ENCODE assay signal across 9 cellular contexts in genomic region chr4:76987153-76987562, GRCh38. TPM values are rescaled to one million over a fixed set of nuclear protein-coding genes. Genes with fewer than 3 reads are reported as not detected.
DNase-seq lines count a peak whose midpoint lies in the region; ATAC-seq and TF ChIP-seq lines count a peak whose summit lies in the region.
"Had no signal": no experiment of that assay in that cellular context is flagged by ENCODE, and none has a peak within 500 bp of the region (broad histone marks: within the 10 kb centered on the region; RNA-seq: fewer than 3 reads in every experiment).

No MANE protein-coding gene starts in this region.

- H3K9me3 ChIP-seq in CD8-positive, alpha-beta memory T cell (ENCODE audit: low read length), result no peaks in the 10 kb centered on the region
- H3K9me3 ChIP-seq: tibial artery had no signal

- H3K9me3 Mint-ChIP-seq in CD8-positive, alpha-beta memory T cell, result peaks cover 0 to 2% (median 0%) of the 10 kb centered on the region in 5 donors
- H3K9me3 Mint-ChIP-seq in osteocyte (ENCODE audit: unreplicated experiment), result peaks cover 3% of the 10 kb centered on the region

- no peaks in the 10 kb centered on the region for H3K27me3 ChIP-seq in CD8-positive, alpha-beta memory T cell (ENCODE audit: insufficient read depth, low read length, poor library complexity, severe bottlenecking)
- H3K27me3 ChIP-seq: tibial artery had no signal

- no peaks in the 10 kb centered on the region for H3K36me3 ChIP-seq in CD8-positive, alpha-beta memory T cell (ENCODE audit: insufficient read depth, low read length)
- H3K36me3 ChIP-seq: tibial artery had no signal

- CTCF ChIA-PET in CD8-positive, alpha-beta memory T cell (lab: Charles Lee), result interaction anchor here (0.9 to 1.2 kb wide), 2 partner anchors 34 to 44 kb away, joined by 3 read pairs; no protein-coding TSS in a partner anchor

- H3K4me3 Mint-ChIP-seq in CD8-positive, alpha-beta memory T cell, result peak overlapping the region in 1 of 7 donors; percentile 15
- peak overlapping the region; percentile 70 for H3K4me3 Mint-ChIP-seq in osteocyte (ENCODE audit: unreplicated experiment)

- H3K36me3 Mint-ChIP-seq in CD8-positive, alpha-beta memory T cell, result peaks cover 0 to 1% (median 0%) of the 10 kb centered on the region in 3 donors
- peaks cover 18% of the 10 kb centered on the region for H3K36me3 Mint-ChIP-seq in osteocyte (ENCODE audit: unreplicated experiment)

- ATAC-seq in GM21737 (IDR thresholded peaks at IDR 0.05; ENCODE audit: unreplicated experiment) (no peak), HG02798 (IDR thresholded peaks at IDR 0.05; ENCODE audit: poor library complexity, unreplicated experiment) (no peak), GM19463 (IDR thresholded peaks at IDR 0.05; ENCODE audit: unreplicated experiment) (no peak)

- peaks cover 74 to 92% (median 92%) of the 10 kb centered on the region in 3 donors for H3K4me1 Mint-ChIP-seq in CD8-positive, alpha-beta memory T cell
- H3K4me1 Mint-ChIP-seq in osteocyte (ENCODE audit: unreplicated experiment), result peaks cover 97% of the 10 kb centered on the region

- peaks cover 76% of the 10 kb centered on the region for H3K4me1 ChIP-seq in CD8-positive, alpha-beta memory T cell (ENCODE audit: insufficient read depth, low read length)

- peak overlapping the region in 7 of 8 donors; percentile 25 to 90 (median 57) for H3K27ac Mint-ChIP-seq in CD8-positive, alpha-beta memory T cell
- H3K27ac Mint-ChIP-seq in osteocyte (ENCODE audit: unreplicated experiment), result peak overlapping the region; percentile 92

- no peak overlapping the region for H3K27ac ChIP-seq in CD8-positive, alpha-beta memory T cell (ENCODE audit: low read depth, low read length)

- peak; percentile 33 for TF ChIP-seq CTCF in osteocyte (IDR thresholded peaks at IDR 0.05)

- no peak overlapping the region for H3K4me3 ChIP-seq in CD8-positive, alpha-beta memory T cell (ENCODE audit: low read length)
- H3K4me3 ChIP-seq: tibial artery had no signal

- no peaks in the 10 kb centered on the region for H3K27me3 Mint-ChIP-seq in CD8-positive, alpha-beta memory T cell
- H3K27me3 Mint-ChIP-seq in osteocyte (ENCODE audit: unreplicated experiment), result no peaks in the 10 kb centered on the region

- no peak for DNase-seq in CD8-positive, alpha-beta memory T cell
- peak; percentile 44 for DNase-seq in NCI-H226
- DNase-seq in fibroblast of peridontal ligament (ENCODE audit: extremely low read depth), result peak; percentile 100
- no peak for DNase-seq in osteocyte (ENCODE audit: extremely low spot score, unreplicated experiment)
- no peak for DNase-seq in NCI-H1048 (lab: John Stamatoyannopoulos, UW)

- POLR2A ChIA-PET in CD8-positive, alpha-beta memory T cell (lab: Charles Lee), result no interaction called here

RNA-seq across cellular contexts. Expression of gene SEPTIN11, which starts 37.6 kb away (rescaled TPM):
- total RNA-seq in CD8-positive, alpha-beta memory T cell, result 10 to 100 TPM; 54.3 to 56.8 TPM
- 34.8 TPM for polyA plus RNA-seq in CD8-positive, alpha-beta memory T cell
- 460 and 476 TPM in 2 replicates for total RNA-seq in osteocyte

Comparison
In these comparisons a context has a peak if more than half of its experiments do, and no peak if none do; other contexts are left out.
1. DNase-seq: peak in NCI-H226 (single experiment) and fibroblast of peridontal ligament (single experiment); none in CD8-positive, alpha-beta memory T cell (0 of 5), osteocyte (single experiment) and NCI-H1048 (single experiment).